Comparison of ENCODE assay signal across 8 cellular contexts in the genomic region with DNA sequence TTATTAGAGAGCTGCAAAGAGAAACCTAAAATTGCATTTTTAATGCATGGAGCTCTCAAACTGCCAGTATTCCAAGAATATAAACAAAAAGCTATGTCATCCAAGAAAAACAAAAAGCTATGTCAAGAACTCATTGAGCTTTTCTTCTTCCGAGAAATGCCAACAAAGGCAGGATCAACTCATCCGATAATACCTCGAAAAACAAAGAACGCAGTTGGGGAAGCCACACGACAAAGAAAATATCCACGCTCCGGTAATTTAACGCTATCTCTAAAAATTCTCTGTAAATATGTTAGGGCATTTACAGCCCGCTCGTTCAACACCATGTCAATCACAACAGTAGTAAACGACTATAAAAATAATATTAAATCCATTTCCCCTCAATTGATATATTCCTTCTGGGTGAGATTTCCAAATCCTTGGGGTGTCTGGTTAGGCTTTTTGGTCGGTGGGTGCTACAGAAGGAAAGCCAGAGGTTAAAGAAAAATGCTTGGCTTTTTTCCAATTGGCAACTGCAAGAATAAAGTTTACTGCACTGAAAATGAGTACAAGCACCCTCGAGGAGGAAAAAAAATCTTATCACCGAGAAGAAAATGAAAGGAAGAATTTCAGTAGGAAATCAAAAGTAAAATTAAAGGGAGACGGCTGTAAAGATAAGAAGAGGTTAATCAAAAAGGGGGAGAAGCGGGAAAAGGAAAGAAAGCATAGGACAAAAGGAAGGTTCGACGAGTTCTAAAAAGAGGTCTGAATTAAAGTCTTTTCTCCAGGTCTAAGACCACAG. TPM values are rescaled to one million over a fixed set of nuclear protein-coding genes. Genes with fewer than 3 reads are reported as not detected.
DNase-seq lines count a peak whose midpoint lies in the region; ATAC-seq, FAIRE-seq and TF ChIP-seq lines count a peak whose summit lies in the region.

No MANE protein-coding gene starts in this region.

- H3K36me3 ChIP-seq in Caco-2 (ENCODE audit: control insufficient read depth, insufficient read depth, low read length): peaks cover 2% of the 10 kb centered on the region; the same call in 1 of the 2 replicates
- H3K36me3 ChIP-seq in KOPT-K1 (ENCODE audit: insufficient read depth, low read length): peaks cover 35% of the 10 kb centered on the region
- H3K36me3 ChIP-seq in keratinocyte (ENCODE audit: control insufficient read depth in 2 of 2, extremely low read depth in 1 of 2, insufficient read depth in 2 of 2, low read length in 2 of 2): no peaks in the 10 kb centered on the region

- ATAC-seq in activated naive CD8-positive, alpha-beta T cell treated with anti-CD3 and anti-CD28 coated beads, Interleukin-2, amount 50 U/mL, for 24 hours: no peak
- ATAC-seq in stimulated activated naive CD8-positive, alpha-beta T cell treated with anti-CD3 and anti-CD28 coated beads, Interleukin-15, amount 100 ng/mL, for 72 hours: no peak
- no peak for ATAC-seq in HG02759 (IDR thresholded peaks at IDR 0.05; ENCODE audit: unreplicated experiment)

- H3K4me1 Mint-ChIP-seq in Caco-2 (ENCODE audit: low read depth, unreplicated experiment): peaks cover 18% of the 10 kb centered on the region
- peaks cover 48% of the 10 kb centered on the region for H3K4me1 Mint-ChIP-seq in activated naive CD8-positive, alpha-beta T cell treated with anti-CD3 and anti-CD28 coated beads, Interleukin-2, amount 50 U/mL, for 24 hours
- H3K4me1 Mint-ChIP-seq in stimulated activated naive CD8-positive, alpha-beta T cell treated with anti-CD3 and anti-CD28 coated beads, Interleukin-15, amount 100 ng/mL, for 72 hours: peaks cover 45% of the 10 kb centered on the region

- no peaks in the 10 kb centered on the region for H3K9me1 ChIP-seq in keratinocyte (ENCODE audit: control insufficient read depth, extremely low read depth, insufficient read depth, low read length)

- dilution Hi-C loops in keratinocyte (cut with MboI; ENCODE audit: extremely low pct_ligation_motif_present, low sequenced_read_pairs): no loop called here

- CTCF ChIA-PET in Caco-2 (lab: Charles Lee): interaction anchor here (0.7 kb wide), 1 partner anchor 46 kb away, joined by 3 read pairs; the partner anchor contains the start of gene SNRPG

- peak overlapping the region; percentile 97 for H3K27ac ChIP-seq in KOPT-K1 (ENCODE audit: low read depth, low read length, poor library complexity, severe bottlenecking)
- H3K27ac ChIP-seq in keratinocyte (ENCODE audit: control insufficient read depth, insufficient read depth, low read length): peak overlapping the region; percentile 98

- peak overlapping the region; percentile 61 for H3K4me3 ChIP-seq in Caco-2 (ENCODE audit: low read depth, low read length)
- H3K4me3 ChIP-seq in keratinocyte (ENCODE audit: control insufficient read depth in 2 of 3, extremely low read depth in 1 of 3, insufficient read depth in 2 of 3, low read depth in 1 of 3, low read length in 3 of 3): peak overlapping the region; percentile 71 to 100 (median 76)

- FAIRE-seq in keratinocyte (lab: Jason Lieb, UNC): no peak

- no peak for DNase-seq in Caco-2
- no peak for DNase-seq in activated naive CD8-positive, alpha-beta T cell treated with anti-CD3 and anti-CD28 coated beads, Interleukin-2, amount 50 U/mL, for 24 hours
- no peak for DNase-seq in keratinocyte (ENCODE audit: low read depth, low spot score)
- DNase-seq in stimulated activated naive CD8-positive, alpha-beta T cell treated with anti-CD3 and anti-CD28 coated beads, Interleukin-15, amount 100 ng/mL, for 72 hours: no peak
- DNase-seq in stimulated activated CD4-positive, alpha-beta T cell treated with anti-CD3 and anti-CD28 coated beads, Interleukin-1b, Interleukin-23, amount 100 ng/mL, for 48 hours: no peak
- DNase-seq in NK-92 treated with Interleukin-12 subunit alpha and Interleukin-12 subunit beta, amount 100 ng/mL, for 24 hours (lab: John Stamatoyannopoulos, UW): no peak

- H4K20me1 ChIP-seq in keratinocyte (ENCODE audit: control insufficient read depth, extremely low read depth, insufficient read depth, low read length): no peaks in the 10 kb centered on the region

- POLR2A ChIA-PET in Caco-2 (lab: Charles Lee): interaction anchor here (0.6 to 3.4 kb wide), 8 partner anchors 10 to 333 kb away, joined by 3 to 14 read pairs (median 4); partner anchors contain the start of genes C2orf42, MXD1, PCYOX1 and SNRPG

- peak overlapping the region; percentile 97 for H2AFZ ChIP-seq in keratinocyte (ENCODE audit: control insufficient read depth, low read length)

- peaks cover 3% of the 10 kb centered on the region for H3K27me3 Mint-ChIP-seq in Caco-2 (ENCODE audit: insufficient read depth, unreplicated experiment)
- H3K27me3 Mint-ChIP-seq in activated naive CD8-positive, alpha-beta T cell treated with anti-CD3 and anti-CD28 coated beads, Interleukin-2, amount 50 U/mL, for 24 hours: peaks cover 4% of the 10 kb centered on the region
- no peaks in the 10 kb centered on the region for H3K27me3 Mint-ChIP-seq in stimulated activated naive CD8-positive, alpha-beta T cell treated with anti-CD3 and anti-CD28 coated beads, Interleukin-15, amount 100 ng/mL, for 72 hours

- H3K27me3 ChIP-seq in Caco-2 (replicated peaks; ENCODE audit: control insufficient read depth, insufficient read depth, low read length): no peaks in the 10 kb centered on the region
- no peaks in the 10 kb centered on the region for H3K27me3 ChIP-seq in keratinocyte (ENCODE audit: control insufficient read depth, extremely low read depth, insufficient read depth, low read length)

- peak overlapping the region; percentile 89 for H3K4me3 Mint-ChIP-seq in Caco-2 (ENCODE audit: unreplicated experiment)
- peak overlapping the region; percentile 94 for H3K4me3 Mint-ChIP-seq in activated naive CD8-positive, alpha-beta T cell treated with anti-CD3 and anti-CD28 coated beads, Interleukin-2, amount 50 U/mL, for 24 hours
- peak overlapping the region; percentile 80 to 92 for H3K4me3 Mint-ChIP-seq in stimulated activated naive CD8-positive, alpha-beta T cell treated with anti-CD3 and anti-CD28 coated beads, Interleukin-15, amount 100 ng/mL, for 72 hours

- BruUV-seq in Caco-2 (replicated peaks; lab: Mats Ljungman, UMichigan): no TSS peak

- TF ChIP-seq CTCF in Caco-2 (IDR thresholded peaks at IDR 0.05; ENCODE audit: insufficient read depth in 1 of 2, low read depth in 1 of 2, low read length in 1 of 2, severe bottlenecking in 1 of 2, unreplicated experiment in 1 of 2) (no peak), keratinocyte (optimal IDR thresholded peaks at IDR 0.05 in 1 of 3, IDR thresholded peaks at IDR 0.05 in 1 of 3, conservative IDR thresholded peaks at IDR 0.05 in 1 of 3; ENCODE audit: extremely low read depth in 1 of 3, insufficient read depth in 2 of 3, low read length in 3 of 3) (no peak)

- H3K79me2 ChIP-seq in keratinocyte (ENCODE audit: control insufficient read depth, insufficient read depth, low read length): peaks cover 57% of the 10 kb centered on the region

- intact Hi-C loops in Caco-2 (cut with micrococcal nuclease; ENCODE audit: unreplicated experiment): loop anchor here (1.0 to 5.0 kb wide), 4 partner anchors 46 to 333 kb away; partner anchors contain the start of genes C2orf42, PCBP1 and SNRPG

- peak overlapping the region; percentile 100 for H3K9ac ChIP-seq in keratinocyte (ENCODE audit: control insufficient read depth, extremely low read depth, insufficient read depth, low read length)

- H3K4me1 ChIP-seq in Caco-2: peaks cover 6% of the 10 kb centered on the region; the same call in 1 of the 2 replicates
- peaks cover 7% of the 10 kb centered on the region for H3K4me1 ChIP-seq in keratinocyte (ENCODE audit: control insufficient read depth, extremely low read depth, insufficient read depth, low read length)

- peak overlapping the region; percentile 90 for H3K4me2 ChIP-seq in keratinocyte (ENCODE audit: control insufficient read depth, extremely low read depth, insufficient read depth, low read depth, low read length)

- H3K36me3 Mint-ChIP-seq in Caco-2 (ENCODE audit: insufficient read depth, unreplicated experiment): peaks cover 36% of the 10 kb centered on the region
- H3K36me3 Mint-ChIP-seq in activated naive CD8-positive, alpha-beta T cell treated with anti-CD3 and anti-CD28 coated beads, Interleukin-2, amount 50 U/mL, for 24 hours (ENCODE audit: low read depth): peaks cover 17% of the 10 kb centered on the region

- H3K27ac Mint-ChIP-seq in Caco-2 (ENCODE audit: unreplicated experiment): peak overlapping the region; percentile 95
- peak overlapping the region; percentile 95 for H3K27ac Mint-ChIP-seq in activated naive CD8-positive, alpha-beta T cell treated with anti-CD3 and anti-CD28 coated beads, Interleukin-2, amount 50 U/mL, for 24 hours
- peak overlapping the region; percentile 95 to 100 for H3K27ac Mint-ChIP-seq in stimulated activated naive CD8-positive, alpha-beta T cell treated with anti-CD3 and anti-CD28 coated beads, Interleukin-15, amount 100 ng/mL, for 72 hours

- H3K9me3 ChIP-seq in Caco-2: no peaks in the 10 kb centered on the region
- no peaks in the 10 kb centered on the region for H3K9me3 ChIP-seq in KOPT-K1 (ENCODE audit: insufficient read depth, low read length, poor library complexity, severe bottlenecking)
- H3K9me3 ChIP-seq in keratinocyte (ENCODE audit: control insufficient read depth, low read depth, low read length): no peaks in the 10 kb centered on the region

- H3K9me3 Mint-ChIP-seq in Caco-2 (ENCODE audit: unreplicated experiment): no peaks in the 10 kb centered on the region
- H3K9me3 Mint-ChIP-seq in activated naive CD8-positive, alpha-beta T cell treated with anti-CD3 and anti-CD28 coated beads, Interleukin-2, amount 50 U/mL, for 24 hours: no peaks in the 10 kb centered on the region
- no peaks in the 10 kb centered on the region for H3K9me3 Mint-ChIP-seq in stimulated activated naive CD8-positive, alpha-beta T cell treated with anti-CD3 and anti-CD28 coated beads, Interleukin-15, amount 100 ng/mL, for 72 hours

RNA-seq across cellular contexts. Expression of gene TIA1, which starts 0.9 kb away (rescaled TPM):
- 146 and 149 TPM in 2 replicates for total RNA-seq in Caco-2 (2022)
- polyA plus RNA-seq in keratinocyte: 30.0 to 79.3 TPM (median 76.3 TPM) in 3 replicates
- polyA plus RNA-seq in keratinocyte (2011; ENCODE audit: low read depth): 19.8 TPM
- 13.5 and 33.1 TPM in 2 replicates for polyA plus RNA-seq in keratinocyte (2011; cell fraction: cytosol; rRNA removed)
- 127 and 154 TPM in 2 replicates for polyA plus RNA-seq in keratinocyte (2011; cell fraction: nucleus; rRNA removed)
- polyA plus RNA-seq in keratinocyte (2012; ENCODE audit: low replicate concordance): 26.3 and 29.9 TPM in 2 replicates
- 68.5 to 100 TPM (median 68.8 TPM) in 3 replicates for polyA minus RNA-seq in keratinocyte
- polyA minus RNA-seq in keratinocyte (2011; cell fraction: cytosol; rRNA and poly(A)+ RNA removed): 33.8 TPM
- polyA minus RNA-seq in keratinocyte (2011; cell fraction: nucleus; rRNA and poly(A)+ RNA removed): 56.1 and 100 TPM in 2 replicates

RNA-seq across cellular contexts. Expression of gene PCYOX1, which starts 10.4 kb away (rescaled TPM):
- 114 and 119 TPM in 2 replicates for total RNA-seq in Caco-2 (2022)
- 40.4 to 53.4 TPM (median 46.6 TPM) in 3 replicates for polyA plus RNA-seq in keratinocyte
- 20.7 TPM for polyA plus RNA-seq in keratinocyte (2011; ENCODE audit: low read depth)
- polyA plus RNA-seq in keratinocyte (2011; cell fraction: cytosol; rRNA removed): 11.1 and 20.9 TPM in 2 replicates
- 59.7 and 72.7 TPM in 2 replicates for polyA plus RNA-seq in keratinocyte (2011; cell fraction: nucleus; rRNA removed)
- polyA plus RNA-seq in keratinocyte (2012; ENCODE audit: low replicate concordance): 20.9 and 36.1 TPM in 2 replicates
- 18.8 to 58.8 TPM (median 33.5 TPM) in 3 replicates for polyA minus RNA-seq in keratinocyte
- polyA minus RNA-seq in keratinocyte (2011; cell fraction: cytosol; rRNA and poly(A)+ RNA removed): 18.8 TPM
- polyA minus RNA-seq in keratinocyte (2011; cell fraction: nucleus; rRNA and poly(A)+ RNA removed): 41.6 and 76.9 TPM in 2 replicates

RNA-seq across cellular contexts. Expression of gene SNRPG, which starts 46.0 kb away (rescaled TPM):
- 410 and 416 TPM in 2 replicates for total RNA-seq in Caco-2 (2022)
- polyA plus RNA-seq in keratinocyte: 117 to 263 TPM (median 260 TPM) in 3 replicates
- polyA plus RNA-seq in keratinocyte (2011; ENCODE audit: low read depth): 380 TPM
- polyA plus RNA-seq in keratinocyte (2011; cell fraction: cytosol; rRNA removed): 236 and 337 TPM in 2 replicates
- polyA plus RNA-seq in keratinocyte (2011; cell fraction: nucleus; rRNA removed): 52.3 and 102 TPM in 2 replicates
- polyA plus RNA-seq in keratinocyte (2012; ENCODE audit: low replicate concordance): 185 and 276 TPM in 2 replicates
- 3.7 to 46.8 TPM (median 14.9 TPM) in 3 replicates for polyA minus RNA-seq in keratinocyte
- 24.4 TPM for polyA minus RNA-seq in keratinocyte (2011; cell fraction: cytosol; rRNA and poly(A)+ RNA removed)
- 2.4 and 6.2 TPM in 2 replicates for polyA minus RNA-seq in keratinocyte (2011; cell fraction: nucleus; rRNA and poly(A)+ RNA removed)

RNA-seq across cellular contexts. Expression of gene FAM136A, which starts 54.3 kb away (rescaled TPM):
- 115 and 120 TPM in 2 replicates for total RNA-seq in Caco-2 (2022)
- polyA plus RNA-seq in keratinocyte: 21.3 to 35.8 TPM (median 32.9 TPM) in 3 replicates
- 18.9 TPM for polyA plus RNA-seq in keratinocyte (2011; ENCODE audit: low read depth)
- 21.1 and 28.1 TPM in 2 replicates for polyA plus RNA-seq in keratinocyte (2011; cell fraction: cytosol; rRNA removed)
- 39.9 and 53.6 TPM in 2 replicates for polyA plus RNA-seq in keratinocyte (2011; cell fraction: nucleus; rRNA removed)
- 22.4 and 34.3 TPM in 2 replicates for polyA plus RNA-seq in keratinocyte (2012; ENCODE audit: low replicate concordance)
- polyA minus RNA-seq in keratinocyte: 7.6 to 13.0 TPM (median 11.1 TPM) in 3 replicates
- 9.6 TPM for polyA minus RNA-seq in keratinocyte (2011; cell fraction: cytosol; rRNA and poly(A)+ RNA removed)
- 5.4 and 5.7 TPM in 2 replicates for polyA minus RNA-seq in keratinocyte (2011; cell fraction: nucleus; rRNA and poly(A)+ RNA removed)

RNA-seq across cellular contexts. Expression of gene C2orf42, which starts 56.7 kb away (rescaled TPM):
- 12.7 and 14.8 TPM in 2 replicates for total RNA-seq in Caco-2 (2022)
- 9.3 to 10.3 TPM (median 9.3 TPM) in 3 replicates for polyA plus RNA-seq in keratinocyte
- polyA plus RNA-seq in keratinocyte (2011; ENCODE audit: low read depth): 5.0 TPM
- 7.0 and 9.4 TPM in 2 replicates for polyA plus RNA-seq in keratinocyte (2011; cell fraction: cytosol; rRNA removed)
- 10.9 and 11.0 TPM in 2 replicates for polyA plus RNA-seq in keratinocyte (2011; cell fraction: nucleus; rRNA removed)
- polyA plus RNA-seq in keratinocyte (2012; ENCODE audit: low replicate concordance): 8.9 and 9.8 TPM in 2 replicates
- 17.1 to 43.4 TPM (median 36.4 TPM) in 3 replicates for polyA minus RNA-seq in keratinocyte
- polyA minus RNA-seq in keratinocyte (2011; cell fraction: cytosol; rRNA and poly(A)+ RNA removed): 11.7 TPM
- polyA minus RNA-seq in keratinocyte (2011; cell fraction: nucleus; rRNA and poly(A)+ RNA removed): 10.3 and 11.9 TPM in 2 replicates
